ENCODE assay signal across 13 cellular contexts in the genomic region with DNA sequence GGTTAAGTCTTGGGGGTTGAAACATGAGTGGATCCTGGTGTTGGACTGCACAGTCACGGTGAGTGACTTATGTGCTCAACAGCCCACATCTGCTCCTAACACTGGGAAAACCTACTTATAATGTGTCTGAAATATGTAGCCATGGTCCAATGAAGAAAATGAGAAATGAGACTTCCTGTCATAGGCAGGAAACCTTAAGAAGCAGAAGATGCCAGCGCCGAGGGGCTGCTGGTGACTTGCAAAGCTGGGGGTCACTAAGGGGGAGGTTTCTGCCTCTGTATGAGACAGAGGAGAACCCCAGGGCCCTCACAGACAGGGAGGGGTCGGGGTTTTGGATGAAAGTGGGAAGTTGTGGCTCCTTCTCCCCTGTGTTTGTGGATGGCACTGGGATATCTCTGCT. TPM values are rescaled to one million over a fixed set of nuclear protein-coding genes. Genes with fewer than 3 reads are reported as not detected.
DNase-seq lines count a peak whose midpoint lies in the region; ATAC-seq and TF ChIP-seq lines count a peak whose summit lies in the region.
"Not testable (repeated sequence)": the region's sequence is repeated elsewhere in the genome, so short reads cannot be mapped to it uniquely, and the experiment has no call there.
"Had no signal": no experiment of that assay in that cellular context is flagged by ENCODE, and none has a peak within 500 bp of the region (broad histone marks: within the 10 kb centered on the region; RNA-seq: fewer than 3 reads in every experiment).

No MANE protein-coding gene starts in this region.

- H3K9me3 Mint-ChIP-seq in activated naive CD4-positive, alpha-beta T cell treated with anti-CD3 and anti-CD28 coated beads, Interleukin-2, amount 50 U/mL, for 24 hours; osteocyte (ENCODE audit: unreplicated experiment): not testable (repeated sequence)

- not testable (repeated sequence) for TF ChIP-seq POLR2A in suprapubic skin (IDR thresholded peaks at IDR 0.05)

- not testable (repeated sequence) for H3K36me3 Mint-ChIP-seq in activated naive CD4-positive, alpha-beta T cell treated with anti-CD3 and anti-CD28 coated beads, Interleukin-2, amount 50 U/mL, for 24 hours; osteocyte (ENCODE audit: unreplicated experiment)

- not testable (repeated sequence) for H3K4me1 ChIP-seq in suprapubic skin

- DNase-seq in CD1c-positive myeloid dendritic cell (ENCODE audit: extremely low spot score) (peak; percentile 71), islet precursor cell (peak; percentile 40), mesenteric fat pad (ENCODE audit: low spot score) (peak; percentile 39), osteocyte (ENCODE audit: extremely low spot score, unreplicated experiment) (peak; percentile 65), suprapubic skin (ENCODE audit: low spot score in 2 of 2) (peak; percentile 26 to 42)
- not testable (repeated sequence) for DNase-seq in Right ventricle myocardium superior

- WGBS in suprapubic skin: 58% methylated on average over 4 of the region's 4 CpGs

- not testable (repeated sequence) for TF ChIP-seq EP300 in suprapubic skin (IDR thresholded peaks at IDR 0.05)

- H3K4me1 Mint-ChIP-seq in activated naive CD4-positive, alpha-beta T cell treated with anti-CD3 and anti-CD28 coated beads, Interleukin-2, amount 50 U/mL, for 24 hours; osteocyte (ENCODE audit: unreplicated experiment): not testable (repeated sequence)

- not testable (repeated sequence) for H3K27ac ChIP-seq in suprapubic skin

- intact Hi-C loops in Right ventricle myocardium superior (cut with DNase I): not testable (repeated sequence)

- H3K27me3 ChIP-seq in suprapubic skin: peaks cover 31% of the 10 kb centered on the region

- peak overlapping the region; percentile 46 for H3K27ac Mint-ChIP-seq in activated naive CD4-positive, alpha-beta T cell treated with anti-CD3 and anti-CD28 coated beads, Interleukin-2, amount 50 U/mL, for 24 hours
- H3K27ac Mint-ChIP-seq in osteocyte (ENCODE audit: unreplicated experiment): not testable (repeated sequence)

- not testable (repeated sequence) for H3K4me3 ChIP-seq in suprapubic skin

- H3K4me3 Mint-ChIP-seq in activated naive CD4-positive, alpha-beta T cell treated with anti-CD3 and anti-CD28 coated beads, Interleukin-2, amount 50 U/mL, for 24 hours; osteocyte (ENCODE audit: unreplicated experiment): not testable (repeated sequence)

- H3K9me3 ChIP-seq in suprapubic skin: not testable (repeated sequence)

- H3K36me3 ChIP-seq in suprapubic skin: not testable (repeated sequence)

- not testable (repeated sequence) for H3K27me3 Mint-ChIP-seq in activated naive CD4-positive, alpha-beta T cell treated with anti-CD3 and anti-CD28 coated beads, Interleukin-2, amount 50 U/mL, for 24 hours; osteocyte (ENCODE audit: unreplicated experiment)

- TF ChIP-seq CTCF in osteocyte (IDR thresholded peaks at IDR 0.05); suprapubic skin (IDR thresholded peaks at IDR 0.05): not testable (repeated sequence)

- ATAC-seq in Right ventricle myocardium superior (ENCODE audit: poor library complexity): peak; percentile 34

RNA-seq across cellular contexts. Expression of a gene that starts 8.7 kb away (rescaled TPM):
- total RNA-seq in Right ventricle myocardium superior (1.8 TPM), mesenteric fat pad (14.4 TPM), osteocyte (not detected in 2 replicates), suprapubic skin (under 1 TPM in 3 of 4 donors, not detected in 1; 0.38 to 0.80 (median 0.64) TPM)
- total RNA-seq: CD4-positive, CD25-positive, alpha-beta regulatory T cell; G401; H7; HFFc6; HT1080 had no signal

RNA-seq across cellular contexts. Expression of a gene that starts 15.1 kb away (rescaled TPM):
- total RNA-seq in Right ventricle myocardium superior (7.7 TPM), mesenteric fat pad (69.4 TPM), osteocyte (not detected in 2 replicates), suprapubic skin (1 to 10 TPM in 2 of 4 donors, under 1 TPM in 2; 0.68 to 3.4 (median 2.0) TPM)
- total RNA-seq: CD4-positive, CD25-positive, alpha-beta regulatory T cell; G401; H7; HFFc6; HT1080 had no signal

RNA-seq across cellular contexts. Expression of a gene that starts 29.6 kb away (rescaled TPM):
- total RNA-seq in Right ventricle myocardium superior (1.8 TPM), mesenteric fat pad (26.5 TPM), osteocyte (not detected in 2 replicates), suprapubic skin (under 1 TPM in 1 of 4 donors, not detected in 3; 0.51 TPM)
- total RNA-seq: CD4-positive, CD25-positive, alpha-beta regulatory T cell; G401; H7; HFFc6; HT1080 had no signal

RNA-seq across cellular contexts. Expression of a gene that starts 40.8 kb away (rescaled TPM):
- 1.3 TPM for total RNA-seq in Right ventricle myocardium superior
- total RNA-seq in mesenteric fat pad: 23.0 TPM
- not detected in 2 replicates for total RNA-seq in osteocyte
- total RNA-seq in suprapubic skin: not detected
- total RNA-seq: CD4-positive, CD25-positive, alpha-beta regulatory T cell; CD8-positive, alpha-beta memory T cell; G401; H7; HFFc6; HT1080 had no signal

RNA-seq across cellular contexts. Expression of a gene that starts 49.4 kb away (rescaled TPM):
- total RNA-seq in Right ventricle myocardium superior (3.6 TPM), mesenteric fat pad (50.5 TPM), osteocyte (not detected in 2 replicates), suprapubic skin (1 to 10 TPM in 3 of 4 donors, under 1 TPM in 1; 0.34 to 5.7 (median 2.9) TPM)
- total RNA-seq: H7, HFFc6, HT1080 had no signal
